ENCODE assay signal across 24 cellular contexts in genomic region chr6:73349311-73349710, GRCh38. TPM values are rescaled to one million over a fixed set of nuclear protein-coding genes. Genes with fewer than 3 reads are reported as not detected.
DNase-seq lines count a peak whose midpoint lies in the region; ATAC-seq and TF ChIP-seq lines count a peak whose summit lies in the region.
"Had no signal": no experiment of that assay in that cellular context is flagged by ENCODE, and none has a peak within 500 bp of the region (broad histone marks: within the 10 kb centered on the region; RNA-seq: fewer than 3 reads in every experiment).

No MANE protein-coding gene starts in this region.

- H3K4me1 ChIP-seq in endodermal cell (ENCODE audit: control insufficient read depth, insufficient read depth, low read length) (no peaks in the 10 kb centered on the region), psoas muscle (no peaks in the 10 kb centered on the region)

- ATAC-seq in HG02870 (IDR thresholded peaks at IDR 0.05; ENCODE audit: unreplicated experiment), result no peak
- ATAC-seq in psoas muscle, result no peak
- ATAC-seq: CD8-positive, alpha-beta T cell; HCT116; Right ventricle myocardium inferior had no signal

- H3K9me3 ChIP-seq in endodermal cell (ENCODE audit: control insufficient read depth, low read length) (no peaks in the 10 kb centered on the region), psoas muscle (no peaks in the 10 kb centered on the region)

- no peaks in the 10 kb centered on the region for H3K36me3 ChIP-seq in endodermal cell (ENCODE audit: control insufficient read depth, insufficient read depth, low read length)
- no peaks in the 10 kb centered on the region for H3K36me3 ChIP-seq in psoas muscle (ENCODE audit: insufficient read depth in 1 of 2, low read depth in 1 of 2)

- DNase-seq in NCI-H2227 treated with DMSO at 0.1 percent for 48 hours (lab: John Stamatoyannopoulos, UW) (peak; percentile 4), NCI-H2227 (lab: John Stamatoyannopoulos, UW; ENCODE audit: unreplicated experiment) (no peak), endodermal cell (peak; percentile 64), iPS-NIHi11 (ENCODE audit: low spot score) (peak; percentile 76), COLO668 (lab: John Stamatoyannopoulos, UW; ENCODE audit: unreplicated experiment) (no peak), retina (no peak), psoas muscle (no peak)
- DNase-seq: AML-193; C1 segment of cervical spinal cord; Calu3; CD8-positive, alpha-beta T cell; DMS53; Kasumi-1; NCI-H1694; NCI-H2081; NCI-H2171 treated with DMSO at 0.1 percent for 48 hours; NCI-H446 treated with DMSO at 0.1 percent for 48 hours; NCI-H526 treated with DMSO at 0.1 percent for 48 hours had no signal

- H3K27me3 ChIP-seq in endodermal cell (ENCODE audit: control insufficient read depth, insufficient read depth, low read length, poor library complexity, severe bottlenecking) (no peaks in the 10 kb centered on the region), psoas muscle (ENCODE audit: insufficient read depth in 3 of 3, low read length in 2 of 3) (peaks cover 3 to 7% (median 6%) of the 10 kb centered on the region in 3 donors)

- intact Hi-C loops in psoas muscle (cut with DNase I), result no loop called here

- H3K9me3 Mint-ChIP-seq in endodermal cell, result no peaks in the 10 kb centered on the region
- H3K9me3 Mint-ChIP-seq: CD8-positive, alpha-beta T cell had no signal

- peak overlapping the region; percentile 33 for H3K27ac Mint-ChIP-seq in endodermal cell
- H3K27ac Mint-ChIP-seq: CD8-positive, alpha-beta T cell had no signal

- no peak overlapping the region for H3K4me3 ChIP-seq in endodermal cell (ENCODE audit: low read length)
- H3K4me3 ChIP-seq in psoas muscle, result no peak overlapping the region

- H3K27ac ChIP-seq in endodermal cell (ENCODE audit: low read depth, low read length), result no peak overlapping the region
- no peak overlapping the region for H3K27ac ChIP-seq in psoas muscle
- H3K27ac ChIP-seq: 22Rv1 had no signal

- H3K9ac ChIP-seq in endodermal cell (ENCODE audit: extremely low read depth, low read length, poor library complexity, severe bottlenecking), result no peak overlapping the region

- TF ChIP-seq CTCF in endodermal cell (conservative IDR thresholded peaks at IDR 0.05) (no peak), psoas muscle (IDR thresholded peaks at IDR 0.05) (no peak)

- 26 to 46% methylated on average over 3 to 5 of the region's 6 CpGs for WGBS in endodermal cell (ENCODE audit: insufficient coverage in 1 of 2, insufficient read length in 1 of 2), 2 experiments
- WGBS in psoas muscle, 3 donors, result 11 to 18% (median 12%) methylated on average over 6 of the region's 6 CpGs

- no peaks in the 10 kb centered on the region for H3K36me3 Mint-ChIP-seq in endodermal cell (ENCODE audit: low read depth)
- H3K36me3 Mint-ChIP-seq: CD8-positive, alpha-beta T cell had no signal

- H3K4me3 Mint-ChIP-seq in endodermal cell, result no peak overlapping the region
- H3K4me3 Mint-ChIP-seq: CD8-positive, alpha-beta T cell had no signal

- H3K4me1 Mint-ChIP-seq in endodermal cell, result peaks cover 6% of the 10 kb centered on the region

- peaks cover 18% of the 10 kb centered on the region for H3K27me3 Mint-ChIP-seq in endodermal cell (ENCODE audit: insufficient read depth)

RNA-seq across cellular contexts. Expression of gene DPPA5, which starts 4.8 kb away (rescaled TPM):
- total RNA-seq in endodermal cell (not detected), psoas muscle (not detected)
- not detected for polyA plus RNA-seq in endodermal cell (2013, experiment 1 of 2)
- not detected for polyA plus RNA-seq in endodermal cell (2013, experiment 2 of 2)
- not detected for polyA plus RNA-seq in psoas muscle
- total RNA-seq: Calu3; CD8-positive, alpha-beta T cell; MCF 10A; Right ventricle myocardium inferior; SK-MEL-5 had no signal

RNA-seq across cellular contexts. Expression of gene KHDC3L, which starts 13.1 kb away (rescaled TPM):
- total RNA-seq in endodermal cell, result not detected
- not detected for polyA plus RNA-seq in endodermal cell (2013, experiment 1 of 2)
- not detected for polyA plus RNA-seq in endodermal cell (2013, experiment 2 of 2)
- not detected for total RNA-seq in psoas muscle
- polyA plus RNA-seq in psoas muscle, result not detected
- total RNA-seq: Calu3; CD8-positive, alpha-beta T cell; MCF 10A; Right ventricle myocardium inferior; SK-MEL-5 had no signal

RNA-seq across cellular contexts. Expression of gene OOEP, which starts 20.4 kb away (rescaled TPM):
- total RNA-seq in endodermal cell, result not detected
- not detected for polyA plus RNA-seq in endodermal cell (2013, experiment 1 of 2)
- not detected for polyA plus RNA-seq in endodermal cell (2013, experiment 2 of 2)
- total RNA-seq in psoas muscle, result not detected
- polyA plus RNA-seq in psoas muscle, result under 1 TPM in 1 of 3 donors, not detected in 2; 0.15 TPM
- total RNA-seq: MCF 10A, Right ventricle myocardium inferior, SK-MEL-5 had no signal

RNA-seq across cellular contexts. Expression of gene DDX43, which starts 45.3 kb away (rescaled TPM):
- total RNA-seq in endodermal cell (not detected), psoas muscle (under 1 TPM in 2 of 4 donors, not detected in 2; 0.11 to 0.27 TPM)
- not detected for polyA plus RNA-seq in endodermal cell (2013, experiment 1 of 2)
- polyA plus RNA-seq in endodermal cell (2013, experiment 2 of 2), result not detected
- polyA plus RNA-seq in psoas muscle, result under 1 TPM; 0.10 to 0.20 (median 0.12) TPM
- total RNA-seq: MCF 10A, SK-MEL-5 had no signal

Comparison
In these comparisons a context has a peak if more than half of its experiments do, and no peak if none do; other contexts are left out.
1. DNase-seq: peak in NCI-H2227 treated with DMSO at 0.1 percent for 48 hours (single experiment), endodermal cell (single experiment) and iPS-NIHi11 (single experiment); none in NCI-H2227 (single experiment), COLO668 (single experiment), retina (single experiment) and psoas muscle (0 of 2).